1 cellular context compared by ENCODE assay signal in genomic region chr22:17931400-17931825, GRCh38.
TF ChIP-seq lines count a peak whose summit lies in the region.

No MANE protein-coding gene starts in this region.

TF ChIP-seq in IMR-90, 13 proteins besides CTCF, POLR2A, EP300 and RAD21 (continued from another document):
- TF ChIP-seq USF2 (IDR thresholded peaks at IDR 0.05; ENCODE audit: low read depth, low read length) (no peak), CHD1 (IDR thresholded peaks at IDR 0.05; ENCODE audit: low read depth, low read length) (no peak)
